ENCODE assay signal across 1 cellular context in the genomic region with DNA sequence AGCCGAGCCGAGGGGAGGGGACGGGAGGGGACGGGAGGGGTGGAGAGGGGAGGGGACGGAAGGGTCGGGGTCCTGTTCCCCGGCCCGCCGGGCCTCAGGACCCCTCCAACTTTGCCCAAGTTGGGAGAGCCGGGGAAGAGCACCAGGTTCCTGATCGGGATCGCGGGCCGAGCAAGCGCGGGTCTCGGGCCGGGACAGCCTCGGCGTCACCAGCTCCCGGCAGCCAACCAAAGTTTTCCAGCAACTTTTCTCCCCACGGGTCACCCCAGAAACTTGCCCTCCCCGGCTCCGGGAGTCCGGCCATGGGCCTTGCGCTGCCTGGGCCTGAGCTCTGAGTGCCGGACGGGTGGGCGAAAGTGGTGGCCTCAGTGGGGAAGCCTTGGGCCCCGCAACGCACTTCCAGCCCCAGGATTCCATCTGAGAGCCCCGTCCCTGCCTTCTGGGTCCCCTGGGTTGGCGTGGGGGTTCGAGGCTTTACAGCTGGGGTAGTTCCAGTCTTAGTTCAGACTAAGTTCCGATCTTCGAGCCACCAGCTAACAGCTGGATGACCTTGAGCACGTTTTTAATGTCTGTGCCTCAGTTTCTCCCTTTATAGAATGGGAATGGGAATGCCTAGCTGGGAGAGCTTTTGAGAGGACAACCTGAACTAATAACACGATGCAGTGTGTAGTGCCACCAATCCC.
A peak's percentile ranks its signal among the peaks of the same experiment; 100 is the strongest.
TF ChIP-seq lines count a peak whose summit lies in the region.

No MANE protein-coding gene starts in this region.

TF ChIP-seq in K562, 482 proteins besides CTCF, POLR2A, EP300 and RAD21 (continued from another document and continues in another):
- no peak for TF ChIP-seq NELFE (IDR thresholded peaks at IDR 0.05; ENCODE audit: insufficient read depth, insufficient read length)
- 0 out of 4 replicates have a peak, but pooled peaks of 1 of the 2 experiments have one; percentile 26 for TF ChIP-seq MLX (CRISPR knock-in tag; conservative IDR thresholded peaks at IDR 0.05)
- TF ChIP-seq ELF1 (tag; IDR thresholded peaks at IDR 0.05), result peak; percentile 57
- TF ChIP-seq RNF2 (IDR thresholded peaks at IDR 0.05), result no peak
- no peak; the same call in 1 of the 2 replicates for TF ChIP-seq SP1 (CRISPR knock-in tag; IDR thresholded peaks at IDR 0.05)
- TF ChIP-seq SAFB2 (IDR thresholded peaks at IDR 0.05; ENCODE audit: borderline replicate concordance, low read depth, low read length, severe bottlenecking), result no peak
- TF ChIP-seq MNT (conservative IDR thresholded peaks at IDR 0.05), result peak in 1 of 2 experiments; percentile 14; a peak in 1 of 4 replicates
- TF ChIP-seq USF2 (CRISPR knock-in tag; IDR thresholded peaks at IDR 0.05), result no peak
- TF ChIP-seq, protein P1, sequence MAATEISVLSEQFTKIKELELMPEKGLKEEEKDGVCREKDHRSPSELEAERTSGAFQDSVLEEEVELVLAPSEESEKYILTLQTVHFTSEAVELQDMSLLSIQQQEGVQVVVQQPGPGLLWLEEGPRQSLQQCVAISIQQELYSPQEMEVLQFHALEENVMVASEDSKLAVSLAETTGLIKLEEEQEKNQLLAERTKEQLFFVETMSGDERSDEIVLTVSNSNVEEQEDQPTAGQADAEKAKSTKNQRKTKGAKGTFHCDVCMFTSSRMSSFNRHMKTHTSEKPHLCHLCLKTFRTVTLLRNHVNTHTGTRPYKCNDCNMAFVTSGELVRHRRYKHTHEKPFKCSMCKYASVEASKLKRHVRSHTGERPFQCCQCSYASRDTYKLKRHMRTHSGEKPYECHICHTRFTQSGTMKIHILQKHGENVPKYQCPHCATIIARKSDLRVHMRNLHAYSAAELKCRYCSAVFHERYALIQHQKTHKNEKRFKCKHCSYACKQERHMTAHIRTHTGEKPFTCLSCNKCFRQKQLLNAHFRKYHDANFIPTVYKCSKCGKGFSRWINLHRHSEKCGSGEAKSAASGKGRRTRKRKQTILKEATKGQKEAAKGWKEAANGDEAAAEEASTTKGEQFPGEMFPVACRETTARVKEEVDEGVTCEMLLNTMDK (IDR thresholded peaks at IDR 0.05; ENCODE audit: borderline replicate concordance, insufficient read depth, low read depth, low read length, poor library complexity, severe bottlenecking), result no peak
- TF ChIP-seq, protein P2, sequence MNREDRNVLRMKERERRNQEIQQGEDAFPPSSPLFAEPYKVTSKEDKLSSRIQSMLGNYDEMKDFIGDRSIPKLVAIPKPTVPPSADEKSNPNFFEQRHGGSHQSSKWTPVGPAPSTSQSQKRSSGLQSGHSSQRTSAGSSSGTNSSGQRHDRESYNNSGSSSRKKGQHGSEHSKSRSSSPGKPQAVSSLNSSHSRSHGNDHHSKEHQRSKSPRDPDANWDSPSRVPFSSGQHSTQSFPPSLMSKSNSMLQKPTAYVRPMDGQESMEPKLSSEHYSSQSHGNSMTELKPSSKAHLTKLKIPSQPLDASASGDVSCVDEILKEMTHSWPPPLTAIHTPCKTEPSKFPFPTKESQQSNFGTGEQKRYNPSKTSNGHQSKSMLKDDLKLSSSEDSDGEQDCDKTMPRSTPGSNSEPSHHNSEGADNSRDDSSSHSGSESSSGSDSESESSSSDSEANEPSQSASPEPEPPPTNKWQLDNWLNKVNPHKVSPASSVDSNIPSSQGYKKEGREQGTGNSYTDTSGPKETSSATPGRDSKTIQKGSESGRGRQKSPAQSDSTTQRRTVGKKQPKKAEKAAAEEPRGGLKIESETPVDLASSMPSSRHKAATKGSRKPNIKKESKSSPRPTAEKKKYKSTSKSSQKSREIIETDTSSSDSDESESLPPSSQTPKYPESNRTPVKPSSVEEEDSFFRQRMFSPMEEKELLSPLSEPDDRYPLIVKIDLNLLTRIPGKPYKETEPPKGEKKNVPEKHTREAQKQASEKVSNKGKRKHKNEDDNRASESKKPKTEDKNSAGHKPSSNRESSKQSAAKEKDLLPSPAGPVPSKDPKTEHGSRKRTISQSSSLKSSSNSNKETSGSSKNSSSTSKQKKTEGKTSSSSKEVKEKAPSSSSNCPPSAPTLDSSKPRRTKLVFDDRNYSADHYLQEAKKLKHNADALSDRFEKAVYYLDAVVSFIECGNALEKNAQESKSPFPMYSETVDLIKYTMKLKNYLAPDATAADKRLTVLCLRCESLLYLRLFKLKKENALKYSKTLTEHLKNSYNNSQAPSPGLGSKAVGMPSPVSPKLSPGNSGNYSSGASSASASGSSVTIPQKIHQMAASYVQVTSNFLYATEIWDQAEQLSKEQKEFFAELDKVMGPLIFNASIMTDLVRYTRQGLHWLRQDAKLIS (CRISPR knock-in tag; IDR thresholded peaks at IDR 0.05), result peak; percentile 85; the same call in 1 of the 2 replicates
- TF ChIP-seq ZBTB9 (CRISPR knock-in tag; IDR thresholded peaks at IDR 0.05), result 0 out of 2 replicates have a peak, but pooled peaks have one; percentile 52
- TF ChIP-seq ESRRA (IDR thresholded peaks at IDR 0.05; ENCODE audit: borderline replicate concordance, low read depth), result 0 out of 2 replicates have a peak, but pooled peaks have one; percentile 28
- TF ChIP-seq FOXK1 (CRISPR knock-in tag; IDR thresholded peaks at IDR 0.05; ENCODE audit: borderline replicate concordance), result no peak
- no peak for TF ChIP-seq ZC3H4 (CRISPR knock-in tag; IDR thresholded peaks at IDR 0.05; ENCODE audit: borderline replicate concordance)
- TF ChIP-seq, protein P3, sequence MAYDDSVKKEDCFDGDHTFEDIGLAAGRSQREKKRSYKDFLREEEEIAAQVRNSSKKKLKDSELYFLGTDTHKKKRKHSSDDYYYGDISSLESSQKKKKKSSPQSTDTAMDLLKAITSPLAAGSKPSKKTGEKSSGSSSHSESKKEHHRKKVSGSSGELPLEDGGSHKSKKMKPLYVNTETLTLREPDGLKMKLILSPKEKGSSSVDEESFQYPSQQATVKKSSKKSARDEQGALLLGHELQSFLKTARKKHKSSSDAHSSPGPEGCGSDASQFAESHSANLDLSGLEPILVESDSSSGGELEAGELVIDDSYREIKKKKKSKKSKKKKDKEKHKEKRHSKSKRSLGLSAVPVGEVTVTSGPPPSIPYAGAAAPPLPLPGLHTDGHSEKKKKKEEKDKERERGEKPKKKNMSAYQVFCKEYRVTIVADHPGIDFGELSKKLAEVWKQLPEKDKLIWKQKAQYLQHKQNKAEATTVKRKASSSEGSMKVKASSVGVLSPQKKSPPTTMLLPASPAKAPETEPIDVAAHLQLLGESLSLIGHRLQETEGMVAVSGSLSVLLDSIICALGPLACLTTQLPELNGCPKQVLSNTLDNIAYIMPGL (CRISPR knock-in tag; IDR thresholded peaks at IDR 0.05), result 0 out of 2 replicates have a peak, but pooled peaks have one; percentile 8
- 0 out of 2 replicates have a peak, but pooled peaks have one; percentile 24 for TF ChIP-seq NR1H2 (CRISPR knock-in tag; IDR thresholded peaks at IDR 0.05)
- TF ChIP-seq MXD1 (CRISPR knock-in tag; IDR thresholded peaks at IDR 0.05; ENCODE audit: borderline replicate concordance, poor library complexity, severe bottlenecking), result no peak
- peak; percentile 82 for TF ChIP-seq PCBP1 (IDR thresholded peaks at IDR 0.05; ENCODE audit: low read depth, low read length, poor library complexity, severe bottlenecking)
- TF ChIP-seq LCOR (CRISPR knock-in tag; IDR thresholded peaks at IDR 0.05), result peak; percentile 86
- TF ChIP-seq NFE2L1 (tag; IDR thresholded peaks at IDR 0.05; ENCODE audit: borderline replicate concordance, low read depth), result no peak
- TF ChIP-seq CEBPB (tag; IDR thresholded peaks at IDR 0.05), result no peak
- TF ChIP-seq NR0B1 (IDR thresholded peaks at IDR 0.05; ENCODE audit: partially characterized antibody), result no peak
- TF ChIP-seq POLR2G (IDR thresholded peaks at IDR 0.05; ENCODE audit: low read depth, low read length), result peak; percentile 91
- no peak for TF ChIP-seq NR2C2 (CRISPR knock-in tag; IDR thresholded peaks at IDR 0.05)
- peak; percentile 59 for TF ChIP-seq NR2C2 (tag; IDR thresholded peaks at IDR 0.05)
- no peak for TF ChIP-seq TAF7 (tag; IDR thresholded peaks at IDR 0.05)
- TF ChIP-seq KDM5B (IDR thresholded peaks at IDR 0.05; ENCODE audit: insufficient replicate concordance, low read depth, low read length), result peak; percentile 22
- no peak for TF ChIP-seq CXXC5 (CRISPR knock-in tag; IDR thresholded peaks at IDR 0.05)
- peak; percentile 69 for TF ChIP-seq POLR2H (tag; IDR thresholded peaks at IDR 0.05; ENCODE audit: low read depth)
- peak in 1 of 2 experiments; percentile 48; a peak in 1 of 4 replicates for TF ChIP-seq UBTF (IDR thresholded peaks at IDR 0.05; ENCODE audit: borderline replicate concordance in 1 of 2, low read depth in 2 of 2, low read length in 2 of 2)
- no peak for TF ChIP-seq NR2C1 (IDR thresholded peaks at IDR 0.05)
- TF ChIP-seq NR2C1 (tag; IDR thresholded peaks at IDR 0.05), result no peak
- TF ChIP-seq, protein P4, sequence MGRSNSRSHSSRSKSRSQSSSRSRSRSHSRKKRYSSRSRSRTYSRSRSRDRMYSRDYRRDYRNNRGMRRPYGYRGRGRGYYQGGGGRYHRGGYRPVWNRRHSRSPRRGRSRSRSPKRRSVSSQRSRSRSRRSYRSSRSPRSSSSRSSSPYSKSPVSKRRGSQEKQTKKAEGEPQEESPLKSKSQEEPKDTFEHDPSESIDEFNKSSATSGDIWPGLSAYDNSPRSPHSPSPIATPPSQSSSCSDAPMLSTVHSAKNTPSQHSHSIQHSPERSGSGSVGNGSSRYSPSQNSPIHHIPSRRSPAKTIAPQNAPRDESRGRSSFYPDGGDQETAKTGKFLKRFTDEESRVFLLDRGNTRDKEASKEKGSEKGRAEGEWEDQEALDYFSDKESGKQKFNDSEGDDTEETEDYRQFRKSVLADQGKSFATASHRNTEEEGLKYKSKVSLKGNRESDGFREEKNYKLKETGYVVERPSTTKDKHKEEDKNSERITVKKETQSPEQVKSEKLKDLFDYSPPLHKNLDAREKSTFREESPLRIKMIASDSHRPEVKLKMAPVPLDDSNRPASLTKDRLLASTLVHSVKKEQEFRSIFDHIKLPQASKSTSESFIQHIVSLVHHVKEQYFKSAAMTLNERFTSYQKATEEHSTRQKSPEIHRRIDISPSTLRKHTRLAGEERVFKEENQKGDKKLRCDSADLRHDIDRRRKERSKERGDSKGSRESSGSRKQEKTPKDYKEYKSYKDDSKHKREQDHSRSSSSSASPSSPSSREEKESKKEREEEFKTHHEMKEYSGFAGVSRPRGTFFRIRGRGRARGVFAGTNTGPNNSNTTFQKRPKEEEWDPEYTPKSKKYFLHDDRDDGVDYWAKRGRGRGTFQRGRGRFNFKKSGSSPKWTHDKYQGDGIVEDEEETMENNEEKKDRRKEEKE (IDR thresholded peaks at IDR 0.05; ENCODE audit: borderline replicate concordance in 1 of 2, control insufficient read depth in 1 of 2, low read depth in 2 of 2, low read length in 1 of 2), result peak in 1 of 2 experiments; percentile 69; a peak in 1 of 4 replicates
